In genomic region chr4:150582881-150583286, GRCh38 we compare ENCODE assay signal across 11 cellular contexts. TPM values are rescaled to one million over a fixed set of nuclear protein-coding genes. Genes with fewer than 3 reads are reported as not detected.
A peak's percentile ranks its signal among the peaks of the same experiment; 100 is the strongest.
DNase-seq lines count a peak whose midpoint lies in the region; ATAC-seq and TF ChIP-seq lines count a peak whose summit lies in the region.
"Had no signal": no experiment of that assay in that cellular context is flagged by ENCODE, and none has a peak within 500 bp of the region (broad histone marks: within the 10 kb centered on the region; RNA-seq: fewer than 3 reads in every experiment).

No MANE protein-coding gene starts in this region.

- POLR2A ChIA-PET in AG04450 (lab: Yijun Ruan, JAX) = no interaction called here
- POLR2A ChIA-PET in CD8-positive, alpha-beta T cell (lab: Charles Lee) = no interaction called here

- H3K36me3 Mint-ChIP-seq in CD8-positive, alpha-beta T cell = peaks cover 72% of the 10 kb centered on the region
- H3K36me3 Mint-ChIP-seq in activated T-helper 2 cell treated with anti-CD3 and anti-CD28 coated beads, Interferon-gamma antibody, Interleukin-2, Interleukin-4, amounts not matched to agents 10 μg/mL and 5 μg/mL and 100 μg/mL, durations not matched to agents 14 hours and 24 hours and 36 hours (ENCODE audit: low read depth) = peaks cover 46% of the 10 kb centered on the region

- in situ Hi-C loops in astrocyte of the cerebellum (cut with HindIII; ENCODE audit: low sequenced_read_pairs) = loop anchor here (25.0 kb wide), 1 partner anchor 296 kb away; no protein-coding TSS in a partner anchor

- H3K27me3 ChIP-seq in AG04450 (ENCODE audit: control insufficient read depth, insufficient read depth, low read length) = no peaks in the 10 kb centered on the region
- no peaks in the 10 kb centered on the region for H3K27me3 ChIP-seq in CD8-positive, alpha-beta T cell (ENCODE audit: insufficient read depth, low read length)
- H3K27me3 ChIP-seq in body of pancreas = no peaks in the 10 kb centered on the region

- DNase-seq in AG04450 (ENCODE audit: low read depth, low spot score) (no peak), astrocyte of the cerebellum (ENCODE audit: low read depth) (no peak), left ventricle myocardium superior (peak; percentile 31), omental fat pad (ENCODE audit: low spot score) (no peak), caudate nucleus (lab: John Stamatoyannopoulos, UW) (no peak), body of pancreas (no peak)
- DNase-seq in CD8-positive, alpha-beta T cell = no peak
- DNase-seq in activated T-helper 2 cell treated with anti-CD3 and anti-CD28 coated beads, Interferon-gamma antibody, Interleukin-2, Interleukin-4, amounts not matched to agents 10 μg/mL and 5 μg/mL and 100 μg/mL, durations not matched to agents 14 hours and 24 hours and 36 hours (ENCODE audit: low spot score) = no peak
- DNase-seq: activated naive CD4-positive, alpha-beta T cell had no signal

- TF ChIP-seq CTCF in AG04450 (IDR thresholded peaks at IDR 0.05; ENCODE audit: low read depth, low read length) (no peak), astrocyte of the cerebellum (IDR thresholded peaks at IDR 0.05; ENCODE audit: low read depth, low read length, missing control alignments) (no peak), omental fat pad (IDR thresholded peaks at IDR 0.05) (no peak), body of pancreas (IDR thresholded peaks at IDR 0.05) (no peak)
- no peak for TF ChIP-seq CTCF in CD8-positive, alpha-beta T cell (IDR thresholded peaks at IDR 0.05)

- H3K4me3 Mint-ChIP-seq in CD8-positive, alpha-beta T cell = no peak overlapping the region
- no peak overlapping the region for H3K4me3 Mint-ChIP-seq in activated T-helper 2 cell treated with anti-CD3 and anti-CD28 coated beads, Interferon-gamma antibody, Interleukin-2, Interleukin-4, amounts not matched to agents 10 μg/mL and 5 μg/mL and 100 μg/mL, durations not matched to agents 14 hours and 24 hours and 36 hours (ENCODE audit: low read depth)

- peaks cover 2% of the 10 kb centered on the region for H3K4me1 Mint-ChIP-seq in CD8-positive, alpha-beta T cell (ENCODE audit: low read depth)
- no peaks in the 10 kb centered on the region for H3K4me1 Mint-ChIP-seq in activated T-helper 2 cell treated with anti-CD3 and anti-CD28 coated beads, Interferon-gamma antibody, Interleukin-2, Interleukin-4, amounts not matched to agents 10 μg/mL and 5 μg/mL and 100 μg/mL, durations not matched to agents 14 hours and 24 hours and 36 hours (ENCODE audit: low read depth)

- no peaks in the 10 kb centered on the region; the same call in 1 of the 2 replicates for H3K9me3 ChIP-seq in AG04450 (ENCODE audit: control insufficient read depth, insufficient read depth, low read length)
- H3K9me3 ChIP-seq in CD8-positive, alpha-beta T cell (ENCODE audit: low read length) = no peaks in the 10 kb centered on the region
- H3K9me3 ChIP-seq in body of pancreas = no peaks in the 10 kb centered on the region

- 89% methylated on average over 29 to 31 of the region's 31 CpGs for WGBS in body of pancreas, 2 donors

- no peaks in the 10 kb centered on the region for H3K9me3 Mint-ChIP-seq in CD8-positive, alpha-beta T cell
- H3K9me3 Mint-ChIP-seq in activated T-helper 2 cell treated with anti-CD3 and anti-CD28 coated beads, Interferon-gamma antibody, Interleukin-2, Interleukin-4, amounts not matched to agents 10 μg/mL and 5 μg/mL and 100 μg/mL, durations not matched to agents 14 hours and 24 hours and 36 hours = no peaks in the 10 kb centered on the region

- TF ChIP-seq POLR2A in body of pancreas (IDR thresholded peaks at IDR 0.05) = no peak

- H3K27ac Mint-ChIP-seq in CD8-positive, alpha-beta T cell = no peak overlapping the region
- no peak overlapping the region for H3K27ac Mint-ChIP-seq in activated T-helper 2 cell treated with anti-CD3 and anti-CD28 coated beads, Interferon-gamma antibody, Interleukin-2, Interleukin-4, amounts not matched to agents 10 μg/mL and 5 μg/mL and 100 μg/mL, durations not matched to agents 14 hours and 24 hours and 36 hours

- CTCF ChIA-PET in AG04450 (lab: Charles Lee) = interaction anchor here (1.1 to 1.5 kb wide), 4 partner anchors 10 to 287 kb away, joined by 3 to 4 read pairs (median 3); no protein-coding TSS in a partner anchor
- CTCF ChIA-PET in CD8-positive, alpha-beta T cell (lab: Charles Lee) = no interaction called here

- H3K27ac ChIP-seq in AG04450 (ENCODE audit: low read depth, low read length) (peak overlapping the region; percentile 34), caudate nucleus (ENCODE audit: low read depth, low read length) (no peak overlapping the region), body of pancreas (no peak overlapping the region)
- H3K27ac ChIP-seq in CD8-positive, alpha-beta T cell (ENCODE audit: low read depth, low read length) = no peak overlapping the region
- H3K27ac ChIP-seq: parathyroid adenoma, VCaP had no signal

- intact Hi-C loops in left ventricle myocardium superior (cut with micrococcal nuclease) (no loop called here), body of pancreas (cut with DNase I) (no loop called here)
- intact Hi-C loops in CD8-positive, alpha-beta T cell (cut with DNase I, micrococcal nuclease) = no loop called here
- intact Hi-C loops in activated T-helper 2 cell treated with anti-CD3 and anti-CD28 coated beads, Interferon-gamma antibody, Interleukin-2, Interleukin-4, amounts not matched to agents 10 μg/mL and 5 μg/mL and 100 μg/mL, durations not matched to agents 14 hours and 24 hours and 36 hours (cut with micrococcal nuclease) = no loop called here

- H3K4me1 ChIP-seq in CD8-positive, alpha-beta T cell (ENCODE audit: insufficient read depth, low read length) = no peaks in the 10 kb centered on the region
- H3K4me1 ChIP-seq in body of pancreas = peaks cover 10% of the 10 kb centered on the region
- H3K4me1 ChIP-seq: parathyroid adenoma had no signal

- peaks cover 4% of the 10 kb centered on the region for H3K36me3 ChIP-seq in CD8-positive, alpha-beta T cell (ENCODE audit: insufficient read depth, low read length)
- peaks cover 0 to 2% of the 10 kb centered on the region in 2 donors for H3K36me3 ChIP-seq in body of pancreas (replicated peaks in 1 of 2; ENCODE audit: insufficient read depth in 1 of 2, low read depth in 2 of 2)

- no peaks in the 10 kb centered on the region for H3K27me3 Mint-ChIP-seq in CD8-positive, alpha-beta T cell (ENCODE audit: low read depth)
- no peaks in the 10 kb centered on the region for H3K27me3 Mint-ChIP-seq in activated T-helper 2 cell treated with anti-CD3 and anti-CD28 coated beads, Interferon-gamma antibody, Interleukin-2, Interleukin-4, amounts not matched to agents 10 μg/mL and 5 μg/mL and 100 μg/mL, durations not matched to agents 14 hours and 24 hours and 36 hours (ENCODE audit: low read depth)

- H3K4me3 ChIP-seq in AG04450 (ENCODE audit: low read depth, low read length) = peak overlapping the region; percentile 69
- peak overlapping the region; percentile 67 for H3K4me3 ChIP-seq in astrocyte of the cerebellum (ENCODE audit: low read depth, low read length)
- H3K4me3 ChIP-seq in CD8-positive, alpha-beta T cell (ENCODE audit: low read depth, low read length) = no peak overlapping the region
- H3K4me3 ChIP-seq in body of pancreas = no peak overlapping the region

- ATAC-seq in left ventricle myocardium superior = peak; percentile 26
- ATAC-seq in omental fat pad (ENCODE audit: low FRiP score) = peak; percentile 55
- no peak for ATAC-seq in CD8-positive, alpha-beta T cell
- no peak for ATAC-seq in body of pancreas

RNA-seq across cellular contexts. Expression of gene MAB21L2, which starts 0.9 kb away (rescaled TPM):
- polyA plus RNA-seq in AG04450 (2011; rRNA removed) = 3.3 TPM in 2 replicates
- polyA minus RNA-seq in AG04450 (2011; rRNA and poly(A)+ RNA removed) = 2.9 and 3.4 TPM in 2 replicates
- total RNA-seq in left ventricle myocardium superior = 0.17 TPM
- 10 to 100 TPM in 1 of 4 donors, 1 to 10 TPM in 1, not detected in 2; 3.4 to 25.1 TPM for total RNA-seq in omental fat pad
- not detected for total RNA-seq in CD8-positive, alpha-beta T cell
- under 1 TPM in 1 of 2 donors, not detected in 1; 0.33 TPM for total RNA-seq in body of pancreas
- not detected in 2 replicates for total RNA-seq in activated T-helper 2 cell treated with anti-CD3 and anti-CD28 coated beads, Interferon-gamma antibody, Interleukin-2, Interleukin-4, amounts not matched to agents 10 μg/mL and 5 μg/mL and 100 μg/mL, durations not matched to agents 14 hours and 24 hours and 36 hours

Comparison
In these comparisons a context has a peak if more than half of its experiments do, and no peak if none do; other contexts are left out.
1. H3K4me3 ChIP-seq: peak in AG04450 (single experiment) and astrocyte of the cerebellum (single experiment); none in CD8-positive, alpha-beta T cell (single experiment) and body of pancreas (0 of 2).
2. ATAC-seq: peak in left ventricle myocardium superior (single experiment) and omental fat pad (single experiment); none in CD8-positive, alpha-beta T cell (single experiment) and body of pancreas (single experiment).